In genomic region chr3:107760141-107760540, GRCh38 we compare ENCODE assay signal across 9 cellular contexts.
"Had no signal": no experiment of that assay in that cellular context is flagged by ENCODE, and none has a peak within 500 bp of the region (broad histone marks: within the 10 kb centered on the region; RNA-seq: fewer than 3 reads in every experiment).

No MANE protein-coding gene starts in this region.

- H3K27ac ChIP-seq: GM23248, HL-60 had no signal

- DNase-seq: GM23248, GOT3, H7, HFFc6, KBM-7 had no signal

- H3K4me3 Mint-ChIP-seq: HFFc6, IgD-negative memory B cell had no signal

- H3K4me1 ChIP-seq: HAP-1 had no signal

- H3K9me3 ChIP-seq: HAP-1 had no signal

- H3K27me3 Mint-ChIP-seq: IgD-negative memory B cell had no signal

- H3K9me3 Mint-ChIP-seq: HFFc6, IgD-negative memory B cell had no signal

- H3K36me3 ChIP-seq: HAP-1 had no signal

- H3K4me1 Mint-ChIP-seq: IgD-negative memory B cell had no signal

- H3K4me3 ChIP-seq: GM23248, HAP-1 had no signal

- FAIRE-seq: HepG2 had no signal

- H3K27ac Mint-ChIP-seq: HFFc6, IgD-negative memory B cell had no signal
